In genomic region chr5:38666668-38667498, GRCh38 we compare ENCODE assay signal across 8 cellular contexts.
A peak's percentile ranks its signal among the peaks of the same experiment; 100 is the strongest.
DNase-seq lines count a peak whose midpoint lies in the region; ATAC-seq and TF ChIP-seq lines count a peak whose summit lies in the region.

No MANE protein-coding gene starts in this region.

- H4K20me1 ChIP-seq in PC-3 (ENCODE audit: low read length) = no peaks in the 10 kb centered on the region

- CTCF ChIA-PET in PC-3 (lab: Charles Lee) = interaction anchor here (1.2 kb wide), 1 partner anchor 225 kb away, joined by 6 read pairs; no protein-coding TSS in a partner anchor

- no TSS peak for BruUV-seq in PC-3 (replicated peaks; lab: Mats Ljungman, UMichigan)

- peak; percentile 45 for DNase-seq in PC-3
- DNase-seq in fibroblast of pulmonary artery (ENCODE audit: low read depth) = peak; percentile 72
- DNase-seq in sciatic nerve (ENCODE audit: low spot score) = no peak
- no peak for DNase-seq in SKM-1 treated with dmso at 0.1 percent for 144 hours (lab: John Stamatoyannopoulos, UW; ENCODE audit: unreplicated experiment)
- no peak for DNase-seq in activated effector memory CD4-positive, alpha-beta T cell treated with Interleukin-2 at 50 U/mL for 16 hours

- TF ChIP-seq CTCF in PC-3 (conservative IDR thresholded peaks at IDR 0.05; ENCODE audit: low read depth, low read length) (peak; percentile 81), fibroblast of pulmonary artery (IDR thresholded peaks at IDR 0.05; ENCODE audit: low read length, missing control alignments) (peak; percentile 85)

- no peak overlapping the region for H3K27ac ChIP-seq in PC-3 (ENCODE audit: low read length)

- no peaks in the 10 kb centered on the region for H3K9me2 ChIP-seq in PC-3 (replicated peaks; ENCODE audit: low read length)

- H3K4me3 ChIP-seq in PC-3 (ENCODE audit: low read length) = no peak overlapping the region
- H3K4me3 ChIP-seq in fibroblast of pulmonary artery (replicated peaks; ENCODE audit: low read depth, low read length) = no peak overlapping the region

- no peaks in the 10 kb centered on the region for H3K36me3 ChIP-seq in PC-3 (ENCODE audit: low read depth, low read length)

- H3K27me3 ChIP-seq in PC-3 (ENCODE audit: low read length) = no peaks in the 10 kb centered on the region

- POLR2A ChIA-PET in PC-3 (lab: Charles Lee; ENCODE audit: unreplicated experiment) = no interaction called here

- intact Hi-C loops in PC-3 (cut with micrococcal nuclease) (loop anchor here (2.0 kb wide), 1 partner anchor 116 kb away; no protein-coding TSS in a partner anchor), sciatic nerve (cut with DNase I) (no loop called here)

- H3F3A ChIP-seq in PC-3 (ENCODE audit: low read length, unreplicated experiment) = no peaks in the 10 kb centered on the region

- H3K79me2 ChIP-seq in PC-3 (ENCODE audit: low read length) = no peaks in the 10 kb centered on the region

- no peaks in the 10 kb centered on the region for H3K9me3 ChIP-seq in PC-3 (ENCODE audit: low read length)

- no peak overlapping the region for H2AFZ ChIP-seq in PC-3 (ENCODE audit: low read length)

- H3K4me2 ChIP-seq in PC-3 (ENCODE audit: low read length) = no peak overlapping the region

- ATAC-seq in GM18502 (IDR thresholded peaks at IDR 0.05; ENCODE audit: poor library complexity, unreplicated experiment) (peak; percentile 43), PC-3 (peak; percentile 67; the same call in 1 of the 2 replicates), sciatic nerve (peak; percentile 97), GM21825 (IDR thresholded peaks at IDR 0.05; ENCODE audit: unreplicated experiment) (no peak)
- ATAC-seq in activated CD4-positive, CD25-positive, alpha-beta regulatory T cell treated with anti-CD3 and anti-CD28 coated beads, Interleukin-2, amount 50 U/mL, for 24 hours = no peak

- H3K4me1 ChIP-seq in PC-3 (ENCODE audit: insufficient read depth, low read length) = peaks cover 1% of the 10 kb centered on the region

- H3K9ac ChIP-seq in PC-3 (ENCODE audit: low read length) = no peak overlapping the region

Comparison
In these comparisons a context has a peak if more than half of its experiments do, and no peak if none do; other contexts are left out.
1. ATAC-seq: peak in GM18502 (single experiment), PC-3 (single experiment) and sciatic nerve (single experiment); none in activated CD4-positive, CD25-positive, alpha-beta regulatory T cell treated with anti-CD3 and anti-CD28 coated beads, Interleukin-2, amount 50 U/mL, for 24 hours (0 of 2) and GM21825 (single experiment).
2. DNase-seq: peak in PC-3 (single experiment) and fibroblast of pulmonary artery (single experiment); none in sciatic nerve (single experiment), SKM-1 treated with dmso at 0.1 percent for 144 hours (single experiment) and activated effector memory CD4-positive, alpha-beta T cell treated with Interleukin-2 at 50 U/mL for 16 hours (single experiment).